ENCODE assay signal across 26 cellular contexts in the genomic region with DNA sequence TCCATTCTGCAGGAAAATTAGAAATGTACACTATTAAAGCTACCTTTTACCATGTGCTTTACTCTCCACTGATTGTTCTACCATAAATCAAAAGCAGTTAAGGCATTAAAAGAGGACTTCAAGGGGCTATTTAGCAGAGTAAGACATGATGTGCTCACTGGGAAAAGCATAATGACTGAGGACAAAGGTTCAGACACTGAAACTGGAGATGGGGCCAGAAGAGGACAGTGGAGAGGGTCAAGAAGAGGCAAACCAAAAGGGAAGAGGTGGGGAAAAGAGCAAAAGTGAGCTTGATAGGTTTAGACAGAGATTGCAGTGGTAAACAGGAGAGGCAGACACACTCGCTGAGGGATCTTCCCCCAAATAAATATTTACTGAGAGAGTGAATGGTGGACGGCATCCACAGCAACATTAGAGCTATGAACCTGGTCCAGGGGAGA. TPM values are rescaled to one million over a fixed set of nuclear protein-coding genes. Genes with fewer than 3 reads are reported as not detected.
A peak's percentile ranks its signal among the peaks of the same experiment; 100 is the strongest.
DNase-seq lines count a peak whose midpoint lies in the region; ATAC-seq and TF ChIP-seq lines count a peak whose summit lies in the region.
"Had no signal": no experiment of that assay in that cellular context is flagged by ENCODE, and none has a peak within 500 bp of the region (broad histone marks: within the 10 kb centered on the region; RNA-seq: fewer than 3 reads in every experiment).

No MANE protein-coding gene starts in this region.

- CTCF ChIA-PET in PC-9 (lab: Charles Lee), result no interaction called here
- CTCF ChIA-PET in OCI-LY7 (lab: Charles Lee; ENCODE audit: unreplicated experiment), result no interaction called here

- H3K14ac ChIP-seq in trophoblast cell (ENCODE audit: low read length), result no peak overlapping the region

- TF ChIP-seq CTCF in PC-9 (conservative IDR thresholded peaks at IDR 0.05) (no peak), OCI-LY7 (conservative IDR thresholded peaks at IDR 0.05; ENCODE audit: low read length) (no peak)

- no peak overlapping the region for H4K12ac ChIP-seq in trophoblast cell (ENCODE audit: low read depth, low read length)

- no peak overlapping the region for H2BK120ac ChIP-seq in trophoblast cell (ENCODE audit: insufficient read depth, low read length, poor library complexity)

- H3K9ac ChIP-seq in trophoblast cell (ENCODE audit: low read length), result no peak overlapping the region

- no peak overlapping the region for H2BK5ac ChIP-seq in trophoblast cell (ENCODE audit: low read depth, low read length, poor library complexity)

- H2AFZ ChIP-seq in trophoblast cell (ENCODE audit: insufficient read depth, low read length, poor library complexity) (no peak overlapping the region), PC-9 (no peak overlapping the region), OCI-LY7 (ENCODE audit: low read length) (no peak overlapping the region)

- H3K23ac ChIP-seq in trophoblast cell (ENCODE audit: low read length), result peak overlapping the region; percentile 30

- H3K4me1 ChIP-seq in trophoblast cell (ENCODE audit: control insufficient read depth in 1 of 2, insufficient read depth in 2 of 2, low read length in 2 of 2) (peaks cover 4 to 8% of the 10 kb centered on the region in 2 experiments), PC-9 (replicated peaks; ENCODE audit: insufficient read depth) (peaks cover 27% of the 10 kb centered on the region), OCI-LY7 (ENCODE audit: insufficient read depth, low read length, poor library complexity, severe bottlenecking) (no peaks in the 10 kb centered on the region)

- peaks cover 14% of the 10 kb centered on the region for H3F3A ChIP-seq in PC-9 (ENCODE audit: insufficient read depth, low read depth)

- H4K20me1 ChIP-seq in PC-9 (ENCODE audit: insufficient read depth) (no peaks in the 10 kb centered on the region), OCI-LY7 (ENCODE audit: insufficient read depth, low read length) (no peaks in the 10 kb centered on the region)

- no peaks in the 10 kb centered on the region for H3K9me2 ChIP-seq in PC-9 (ENCODE audit: insufficient read depth)
- no peaks in the 10 kb centered on the region for H3K9me2 ChIP-seq in OCI-LY7 (ENCODE audit: insufficient read depth, low read length)

- H3K79me1 ChIP-seq in trophoblast cell (ENCODE audit: low read length), result peaks cover 2% of the 10 kb centered on the region

- no peak overlapping the region for H4K91ac ChIP-seq in trophoblast cell (ENCODE audit: low read depth, low read length)

- no peak overlapping the region for H2BK12ac ChIP-seq in trophoblast cell (ENCODE audit: low read length)

- H3K27ac ChIP-seq in trophoblast cell (ENCODE audit: low read depth, low read length) (no peak overlapping the region), PC-9 (no peak overlapping the region), OCI-LY7 (ENCODE audit: low read depth, low read length, poor library complexity, severe bottlenecking) (no peak overlapping the region)
- H3K27ac ChIP-seq: 22Rv1, foreskin keratinocyte, SJSA1, testis, vagina had no signal

- peak; percentile 61 for ATAC-seq in left lobe of liver
- ATAC-seq: esophagus mucosa, foreskin keratinocyte, T-helper 17 cell had no signal

- POLR2A ChIA-PET in PC-9 (lab: Charles Lee; ENCODE audit: unreplicated experiment), result no interaction called here
- POLR2A ChIA-PET in OCI-LY7 (lab: Charles Lee), result no interaction called here

- H3K18ac ChIP-seq in trophoblast cell (ENCODE audit: low read length), result peak overlapping the region; percentile 55

- no peak overlapping the region for H3K4me2 ChIP-seq in trophoblast cell (ENCODE audit: low read length)
- no peak overlapping the region for H3K4me2 ChIP-seq in PC-9
- H3K4me2 ChIP-seq in OCI-LY7 (ENCODE audit: low read length), result no peak overlapping the region

- DNase-seq in DMS153 (lab: John Stamatoyannopoulos, UW) (peak; percentile 17), DMS153 treated with DMSO at 0.1 percent for 48 hours (lab: John Stamatoyannopoulos, UW; ENCODE audit: unreplicated experiment) (no peak), NCI-H2227 (lab: John Stamatoyannopoulos, UW; ENCODE audit: unreplicated experiment) (peak; percentile 1), left lobe of liver (ENCODE audit: low spot score) (no peak), trophoblast cell (no peak), PC-9 (no peak), OCI-LY7 (ENCODE audit: low spot score) (no peak), globus pallidus (ENCODE audit: low spot score) (no peak)
- DNase-seq: activated CD4-positive, alpha-beta T cell treated with anti-CD3 and anti-CD28 coated beads for 48 hours; activated gamma-delta T cell; activated T-cell treated with anti-CD3 and anti-CD28 coated beads, Interleukin-2, amount 50 U/mL, for 24 hours; caudate nucleus; foreskin keratinocyte; KG1; mammary epithelial cell; MM.1S; NCI-H2081 treated with DMSO at 0.1 percent for 48 hours; NCI-H524 treated with DMSO at 0.1 percent for 48 hours; RPMI8226; stimulated activated naive CD4-positive, alpha-beta T cell treated with Interleukin-2 at 50 U/mL for 16 hours; T-helper 17 cell; testis had no signal

- H3K9me3 ChIP-seq in trophoblast cell (ENCODE audit: insufficient read depth, low read depth, low read length) (no peaks in the 10 kb centered on the region), PC-9 (ENCODE audit: insufficient read depth, low read depth) (no peaks in the 10 kb centered on the region), OCI-LY7 (ENCODE audit: low read length) (no peaks in the 10 kb centered on the region)
- H3K9me3 ChIP-seq: SJSA1, testis, vagina had no signal

- intact Hi-C loops in PC-9 (cut with micrococcal nuclease; ENCODE audit: unreplicated experiment), result no loop called here
- intact Hi-C loops in OCI-LY7 (cut with micrococcal nuclease; ENCODE audit: unreplicated experiment), result no loop called here

- H3K27me3 ChIP-seq in trophoblast cell (ENCODE audit: insufficient read depth, low read length), result no peaks in the 10 kb centered on the region
- no peaks in the 10 kb centered on the region for H3K27me3 ChIP-seq in PC-9 (ENCODE audit: insufficient read depth, low read depth)
- H3K27me3 ChIP-seq: foreskin keratinocyte, SJSA1, testis, vagina had no signal

- H3K79me2 ChIP-seq in trophoblast cell (ENCODE audit: control insufficient read depth, insufficient read depth, low read length, poor library complexity) (peaks cover 7% of the 10 kb centered on the region), PC-9 (ENCODE audit: low read depth) (peaks cover 93% of the 10 kb centered on the region), OCI-LY7 (ENCODE audit: insufficient read depth, low read depth, low read length) (no peaks in the 10 kb centered on the region)

- whole genome bisulfite sequencing in trophoblast cell (ENCODE audit: extremely low coverage, insufficient coverage, insufficient read length), result no CpG with 5 or more reads among the region's 2 CpGs

- H3K4ac ChIP-seq in trophoblast cell (ENCODE audit: low read depth, low read length), result no peak overlapping the region

- H3K36me3 ChIP-seq in trophoblast cell (ENCODE audit: control insufficient read depth in 1 of 2, insufficient read depth in 2 of 2, low read length in 2 of 2), result no peaks in the 10 kb centered on the region
- H3K36me3 ChIP-seq in PC-9 (ENCODE audit: low read depth), result no peaks in the 10 kb centered on the region
- no peaks in the 10 kb centered on the region for H3K36me3 ChIP-seq in OCI-LY7 (ENCODE audit: insufficient read depth, low read length)
- H3K36me3 ChIP-seq: vagina had no signal

- no peak overlapping the region for H3K4me3 ChIP-seq in trophoblast cell (ENCODE audit: low read depth, low read length)
- H3K4me3 ChIP-seq in PC-9, result no peak overlapping the region
- H3K4me3 ChIP-seq in OCI-LY7 (ENCODE audit: low read depth, low read length, poor library complexity, severe bottlenecking), result no peak overlapping the region
- H3K4me3 ChIP-seq: SJSA1, testis, vagina had no signal

- BruUV-seq in PC-9 (replicated peaks; lab: Mats Ljungman, UMichigan), result no TSS peak
- no TSS peak for BruUV-seq in OCI-LY7 (replicated peaks; lab: Mats Ljungman, UMichigan)

- H4K8ac ChIP-seq in trophoblast cell (ENCODE audit: low read depth, low read length), result no peak overlapping the region

- H2AK5ac ChIP-seq in trophoblast cell (ENCODE audit: low read length), result no peak overlapping the region

RNA-seq across cellular contexts. Expression of gene SH3RF1, which starts 23.8 kb away (rescaled TPM):
- total RNA-seq in left lobe of liver (7.2 TPM), PC-9 (2021) (26.4 and 37.4 TPM in 2 replicates), OCI-LY7 (2022) (not detected in 2 replicates)
- 13.7 and 14.0 TPM in 2 replicates for polyA plus RNA-seq in trophoblast cell (2013)
- not detected in 2 replicates for total RNA-seq in OCI-LY7 (2014; rRNA removed; shearing (Covaris generic))

Comparison
In these comparisons a context has a peak if more than half of its experiments do, and no peak if none do; other contexts are left out.
1. DNase-seq: peak in DMS153 (single experiment) and NCI-H2227 (single experiment); none in DMS153 treated with DMSO at 0.1 percent for 48 hours (single experiment), left lobe of liver (single experiment), trophoblast cell (0 of 2), PC-9 (0 of 2), OCI-LY7 (single experiment) and globus pallidus (single experiment).